Comparison of ENCODE assay signal across 1 cellular context in the genomic region with DNA sequence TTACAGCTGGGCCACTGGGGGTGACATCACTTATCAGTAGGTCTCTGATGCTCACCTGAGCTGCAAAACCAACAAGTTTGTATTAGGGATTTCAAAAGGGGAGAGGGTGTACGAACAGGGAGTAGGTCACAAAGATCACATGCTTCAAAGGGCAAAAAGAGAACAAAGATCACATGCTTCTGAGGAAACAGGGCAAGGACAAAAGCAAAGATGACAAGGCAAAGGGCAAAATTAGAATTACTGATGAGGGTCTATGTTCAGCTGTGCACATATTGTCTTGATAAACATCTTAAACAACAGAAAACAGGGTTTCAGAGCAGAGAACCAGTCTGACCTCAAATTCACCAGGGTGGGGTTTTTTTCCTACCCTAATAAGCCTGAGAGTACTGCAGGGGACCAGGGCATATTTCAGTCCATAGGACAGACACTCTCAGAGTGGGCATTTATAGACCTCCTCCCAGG.
TF ChIP-seq lines count a peak whose summit lies in the region.

No MANE protein-coding gene starts in this region.

TF ChIP-seq in HepG2, 621 proteins besides CTCF, POLR2A, EP300 and RAD21 (continued from another document):
- TF ChIP-seq, protein P1, sequence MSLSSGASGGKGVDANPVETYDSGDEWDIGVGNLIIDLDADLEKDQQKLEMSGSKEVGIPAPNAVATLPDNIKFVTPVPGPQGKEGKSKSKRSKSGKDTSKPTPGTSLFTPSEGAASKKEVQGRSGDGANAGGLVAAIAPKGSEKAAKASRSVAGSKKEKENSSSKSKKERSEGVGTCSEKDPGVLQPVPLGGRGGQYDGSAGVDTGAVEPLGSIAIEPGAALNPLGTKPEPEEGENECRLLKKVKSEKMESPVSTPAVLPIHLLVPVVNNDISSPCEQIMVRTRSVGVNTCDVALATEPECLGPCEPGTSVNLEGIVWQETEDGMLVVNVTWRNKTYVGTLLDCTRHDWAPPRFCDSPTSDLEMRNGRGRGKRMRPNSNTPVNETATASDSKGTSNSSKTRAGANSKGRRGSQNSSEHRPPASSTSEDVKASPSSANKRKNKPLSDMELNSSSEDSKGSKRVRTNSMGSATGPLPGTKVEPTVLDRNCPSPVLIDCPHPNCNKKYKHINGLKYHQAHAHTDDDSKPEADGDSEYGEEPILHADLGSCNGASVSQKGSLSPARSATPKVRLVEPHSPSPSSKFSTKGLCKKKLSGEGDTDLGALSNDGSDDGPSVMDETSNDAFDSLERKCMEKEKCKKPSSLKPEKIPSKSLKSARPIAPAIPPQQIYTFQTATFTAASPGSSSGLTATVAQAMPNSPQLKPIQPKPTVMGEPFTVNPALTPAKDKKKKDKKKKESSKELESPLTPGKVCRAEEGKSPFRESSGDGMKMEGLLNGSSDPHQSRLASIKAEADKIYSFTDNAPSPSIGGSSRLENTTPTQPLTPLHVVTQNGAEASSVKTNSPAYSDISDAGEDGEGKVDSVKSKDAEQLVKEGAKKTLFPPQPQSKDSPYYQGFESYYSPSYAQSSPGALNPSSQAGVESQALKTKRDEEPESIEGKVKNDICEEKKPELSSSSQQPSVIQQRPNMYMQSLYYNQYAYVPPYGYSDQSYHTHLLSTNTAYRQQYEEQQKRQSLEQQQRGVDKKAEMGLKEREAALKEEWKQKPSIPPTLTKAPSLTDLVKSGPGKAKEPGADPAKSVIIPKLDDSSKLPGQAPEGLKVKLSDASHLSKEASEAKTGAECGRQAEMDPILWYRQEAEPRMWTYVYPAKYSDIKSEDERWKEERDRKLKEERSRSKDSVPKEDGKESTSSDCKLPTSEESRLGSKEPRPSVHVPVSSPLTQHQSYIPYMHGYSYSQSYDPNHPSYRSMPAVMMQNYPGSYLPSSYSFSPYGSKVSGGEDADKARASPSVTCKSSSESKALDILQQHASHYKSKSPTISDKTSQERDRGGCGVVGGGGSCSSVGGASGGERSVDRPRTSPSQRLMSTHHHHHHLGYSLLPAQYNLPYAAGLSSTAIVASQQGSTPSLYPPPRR (CRISPR knock-in tag; IDR thresholded peaks at IDR 0.05; ENCODE audit: borderline replicate concordance): peak; percentile 89; the same call in 1 of the 2 replicates
- TF ChIP-seq TCF7L2 (IDR thresholded peaks at IDR 0.05; ENCODE audit: low read depth, low read length): peak; percentile 72
- TF ChIP-seq, protein P2, sequence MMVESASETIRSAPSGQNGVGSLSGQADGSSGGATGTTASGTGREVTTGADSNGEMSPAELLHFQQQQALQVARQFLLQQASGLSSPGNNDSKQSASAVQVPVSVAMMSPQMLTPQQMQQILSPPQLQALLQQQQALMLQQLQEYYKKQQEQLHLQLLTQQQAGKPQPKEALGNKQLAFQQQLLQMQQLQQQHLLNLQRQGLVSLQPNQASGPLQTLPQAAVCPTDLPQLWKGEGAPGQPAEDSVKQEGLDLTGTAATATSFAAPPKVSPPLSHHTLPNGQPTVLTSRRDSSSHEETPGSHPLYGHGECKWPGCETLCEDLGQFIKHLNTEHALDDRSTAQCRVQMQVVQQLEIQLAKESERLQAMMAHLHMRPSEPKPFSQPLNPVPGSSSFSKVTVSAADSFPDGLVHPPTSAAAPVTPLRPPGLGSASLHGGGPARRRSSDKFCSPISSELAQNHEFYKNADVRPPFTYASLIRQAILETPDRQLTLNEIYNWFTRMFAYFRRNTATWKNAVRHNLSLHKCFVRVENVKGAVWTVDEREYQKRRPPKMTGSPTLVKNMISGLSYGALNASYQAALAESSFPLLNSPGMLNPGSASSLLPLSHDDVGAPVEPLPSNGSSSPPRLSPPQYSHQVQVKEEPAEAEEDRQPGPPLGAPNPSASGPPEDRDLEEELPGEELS (CRISPR knock-in tag; IDR thresholded peaks at IDR 0.05): peak; percentile 80
- TF ChIP-seq, protein P3, sequence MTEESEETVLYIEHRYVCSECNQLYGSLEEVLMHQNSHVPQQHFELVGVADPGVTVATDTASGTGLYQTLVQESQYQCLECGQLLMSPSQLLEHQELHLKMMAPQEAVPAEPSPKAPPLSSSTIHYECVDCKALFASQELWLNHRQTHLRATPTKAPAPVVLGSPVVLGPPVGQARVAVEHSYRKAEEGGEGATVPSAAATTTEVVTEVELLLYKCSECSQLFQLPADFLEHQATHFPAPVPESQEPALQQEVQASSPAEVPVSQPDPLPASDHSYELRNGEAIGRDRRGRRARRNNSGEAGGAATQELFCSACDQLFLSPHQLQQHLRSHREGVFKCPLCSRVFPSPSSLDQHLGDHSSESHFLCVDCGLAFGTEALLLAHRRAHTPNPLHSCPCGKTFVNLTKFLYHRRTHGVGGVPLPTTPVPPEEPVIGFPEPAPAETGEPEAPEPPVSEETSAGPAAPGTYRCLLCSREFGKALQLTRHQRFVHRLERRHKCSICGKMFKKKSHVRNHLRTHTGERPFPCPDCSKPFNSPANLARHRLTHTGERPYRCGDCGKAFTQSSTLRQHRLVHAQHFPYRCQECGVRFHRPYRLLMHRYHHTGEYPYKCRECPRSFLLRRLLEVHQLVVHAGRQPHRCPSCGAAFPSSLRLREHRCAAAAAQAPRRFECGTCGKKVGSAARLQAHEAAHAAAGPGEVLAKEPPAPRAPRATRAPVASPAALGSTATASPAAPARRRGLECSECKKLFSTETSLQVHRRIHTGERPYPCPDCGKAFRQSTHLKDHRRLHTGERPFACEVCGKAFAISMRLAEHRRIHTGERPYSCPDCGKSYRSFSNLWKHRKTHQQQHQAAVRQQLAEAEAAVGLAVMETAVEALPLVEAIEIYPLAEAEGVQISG (CRISPR knock-in tag; IDR thresholded peaks at IDR 0.05): peak; percentile 40; the same call in 1 of the 2 replicates
- TF ChIP-seq TCF7 (IDR thresholded peaks at IDR 0.05; ENCODE audit: low read depth): peak; percentile 93
- TF ChIP-seq, protein P4, sequence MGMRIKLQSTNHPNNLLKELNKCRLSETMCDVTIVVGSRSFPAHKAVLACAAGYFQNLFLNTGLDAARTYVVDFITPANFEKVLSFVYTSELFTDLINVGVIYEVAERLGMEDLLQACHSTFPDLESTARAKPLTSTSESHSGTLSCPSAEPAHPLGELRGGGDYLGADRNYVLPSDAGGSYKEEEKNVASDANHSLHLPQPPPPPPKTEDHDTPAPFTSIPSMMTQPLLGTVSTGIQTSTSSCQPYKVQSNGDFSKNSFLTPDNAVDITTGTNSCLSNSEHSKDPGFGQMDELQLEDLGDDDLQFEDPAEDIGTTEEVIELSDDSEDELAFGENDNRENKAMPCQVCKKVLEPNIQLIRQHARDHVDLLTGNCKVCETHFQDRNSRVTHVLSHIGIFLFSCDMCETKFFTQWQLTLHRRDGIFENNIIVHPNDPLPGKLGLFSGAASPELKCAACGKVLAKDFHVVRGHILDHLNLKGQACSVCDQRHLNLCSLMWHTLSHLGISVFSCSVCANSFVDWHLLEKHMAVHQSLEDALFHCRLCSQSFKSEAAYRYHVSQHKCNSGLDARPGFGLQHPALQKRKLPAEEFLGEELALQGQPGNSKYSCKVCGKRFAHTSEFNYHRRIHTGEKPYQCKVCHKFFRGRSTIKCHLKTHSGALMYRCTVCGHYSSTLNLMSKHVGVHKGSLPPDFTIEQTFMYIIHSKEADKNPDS (CRISPR knock-in tag; IDR thresholded peaks at IDR 0.05): peak; percentile 99
- TF ChIP-seq, protein P5, sequence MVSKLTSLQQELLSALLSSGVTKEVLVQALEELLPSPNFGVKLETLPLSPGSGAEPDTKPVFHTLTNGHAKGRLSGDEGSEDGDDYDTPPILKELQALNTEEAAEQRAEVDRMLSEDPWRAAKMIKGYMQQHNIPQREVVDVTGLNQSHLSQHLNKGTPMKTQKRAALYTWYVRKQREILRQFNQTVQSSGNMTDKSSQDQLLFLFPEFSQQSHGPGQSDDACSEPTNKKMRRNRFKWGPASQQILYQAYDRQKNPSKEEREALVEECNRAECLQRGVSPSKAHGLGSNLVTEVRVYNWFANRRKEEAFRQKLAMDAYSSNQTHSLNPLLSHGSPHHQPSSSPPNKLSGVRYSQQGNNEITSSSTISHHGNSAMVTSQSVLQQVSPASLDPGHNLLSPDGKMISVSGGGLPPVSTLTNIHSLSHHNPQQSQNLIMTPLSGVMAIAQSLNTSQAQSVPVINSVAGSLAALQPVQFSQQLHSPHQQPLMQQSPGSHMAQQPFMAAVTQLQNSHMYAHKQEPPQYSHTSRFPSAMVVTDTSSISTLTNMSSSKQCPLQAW (CRISPR knock-in tag; IDR thresholded peaks at IDR 0.05): 0 out of 2 replicates have a peak, but pooled peaks have one; percentile 12
- TF ChIP-seq NCOR1 (IDR thresholded peaks at IDR 0.05; ENCODE audit: borderline replicate concordance, low read length): peak; percentile 94
- 0 out of 2 replicates have a peak, but pooled peaks have one; percentile 40 for TF ChIP-seq HOXA5 (CRISPR knock-in tag; IDR thresholded peaks at IDR 0.05)
- TF ChIP-seq HMG20A (CRISPR knock-in tag; IDR thresholded peaks at IDR 0.05; ENCODE audit: borderline replicate concordance): peak; percentile 81
TF ChIP-seq in HepG2: peak in this region for 115; not testable (repeated sequence) for 506.
